Comparison of ENCODE assay signal across 19 cellular contexts in genomic region chr5:59385700-59386099, GRCh38.
A peak's percentile ranks its signal among the peaks of the same experiment; 100 is the strongest.
DNase-seq lines count a peak whose midpoint lies in the region; ATAC-seq and TF ChIP-seq lines count a peak whose summit lies in the region.
"Had no signal": no experiment of that assay in that cellular context is flagged by ENCODE, and none has a peak within 500 bp of the region (broad histone marks: within the 10 kb centered on the region; RNA-seq: fewer than 3 reads in every experiment).

No MANE protein-coding gene starts in this region.

- peak overlapping the region; percentile 3 for H2BK15ac ChIP-seq in mesendoderm (replicated peaks; ENCODE audit: low read depth)

- H3K79me2 ChIP-seq in GM23338 (replicated peaks; ENCODE audit: insufficient read depth): no peaks in the 10 kb centered on the region
- H3K79me2 ChIP-seq in mesendoderm (ENCODE audit: control insufficient read depth, insufficient read depth, low read length): no peaks in the 10 kb centered on the region

- H3K4me1 ChIP-seq in GM23338 (ENCODE audit: insufficient read depth) (no peaks in the 10 kb centered on the region), mesendoderm (ENCODE audit: control insufficient read depth, low read depth, low read length) (no peaks in the 10 kb centered on the region), upper lobe of right lung (no peaks in the 10 kb centered on the region)

- no peak overlapping the region for H3K27ac Mint-ChIP-seq in GM23338
- H3K27ac Mint-ChIP-seq: CD4-positive, alpha-beta T cell had no signal

- H3K27me3 ChIP-seq in GM23338 (ENCODE audit: insufficient read depth): no peaks in the 10 kb centered on the region
- H3K27me3 ChIP-seq in mesendoderm (ENCODE audit: insufficient read depth, low read length, poor library complexity): no peaks in the 10 kb centered on the region
- H3K27me3 ChIP-seq in upper lobe of right lung: no peaks in the 10 kb centered on the region

- H3K4me1 Mint-ChIP-seq in GM23338: peaks cover 11% of the 10 kb centered on the region; the same call in 2 of the 3 replicates

- no CpG with 5 or more reads among the region's 2 CpGs for WGBS in mesendoderm (ENCODE audit: extremely low coverage, insufficient coverage, low lambda C conversion rate)

- H3K27ac ChIP-seq in GM23338 (ENCODE audit: low read depth): no peak overlapping the region
- H3K27ac ChIP-seq in VCaP: peak overlapping the region; percentile 40; the same call in 1 of the 2 replicates
- no peak overlapping the region for H3K27ac ChIP-seq in mesendoderm (ENCODE audit: low read depth, low read length)
- H3K27ac ChIP-seq in upper lobe of right lung: no peak overlapping the region
- H3K27ac ChIP-seq: C4-2B had no signal

- no peak overlapping the region for H4K8ac ChIP-seq in mesendoderm (ENCODE audit: low read depth, low read length)

- H3K79me1 ChIP-seq in mesendoderm (ENCODE audit: low read length): no peaks in the 10 kb centered on the region

- no peak overlapping the region for H3K56ac ChIP-seq in mesendoderm (ENCODE audit: low read length)

- H2BK5ac ChIP-seq in mesendoderm (ENCODE audit: low read length): no peak overlapping the region

- H4K20me1 ChIP-seq in GM23338 (replicated peaks; ENCODE audit: insufficient read depth): no peaks in the 10 kb centered on the region

- H3K9me3 Mint-ChIP-seq in GM23338: no peaks in the 10 kb centered on the region
- H3K9me3 Mint-ChIP-seq: CD4-positive, alpha-beta T cell; H9 had no signal

- ATAC-seq in GM23338: no peak
- ATAC-seq in upper lobe of right lung: no peak
- no peak for ATAC-seq in GM19023 (IDR thresholded peaks at IDR 0.05; ENCODE audit: unreplicated experiment)
- ATAC-seq: HepG2 had no signal

- intact Hi-C loops in upper lobe of right lung (cut with DNase I): no loop called here

- H3K23ac ChIP-seq in mesendoderm (ENCODE audit: low read length): no peak overlapping the region

- H2BK120ac ChIP-seq in mesendoderm (ENCODE audit: low read depth, low read length): no peak overlapping the region

- H3K36me3 Mint-ChIP-seq in GM23338 (ENCODE audit: low read depth): no peaks in the 10 kb centered on the region

- H3K9ac ChIP-seq in mesendoderm (ENCODE audit: low read length): no peak overlapping the region

- no peak overlapping the region for H3K4me2 ChIP-seq in GM23338
- H3K4me2 ChIP-seq in mesendoderm (ENCODE audit: low read length): no peak overlapping the region

- DNase-seq in GM23338 (ENCODE audit: low spot score) (peak; percentile 9), choroid plexus epithelial cell (ENCODE audit: low read depth) (peak; percentile 86), mesendoderm (peak; percentile 83), upper lobe of right lung (no peak), NCI-H524 (lab: John Stamatoyannopoulos, UW) (no peak), DMS53 (lab: John Stamatoyannopoulos, UW) (no peak)
- DNase-seq: AML-193; Caco-2; CD4-positive, alpha-beta T cell; DMS153; DMS79 treated with DMSO at 0.1 percent for 48 hours; GF-D8; GOT3; H9; KG1 had no signal

- no peaks in the 10 kb centered on the region for H3K36me3 ChIP-seq in GM23338 (ENCODE audit: insufficient read depth)
- H3K36me3 ChIP-seq in mesendoderm (ENCODE audit: control insufficient read depth, insufficient read depth, low read length): no peaks in the 10 kb centered on the region
- H3K36me3 ChIP-seq in upper lobe of right lung: no peaks in the 10 kb centered on the region

- peak overlapping the region; percentile 18 for H3K18ac ChIP-seq in mesendoderm (ENCODE audit: low read length)

- H4K5ac ChIP-seq in mesendoderm (ENCODE audit: low read length): no peak overlapping the region

- H2AFZ ChIP-seq in GM23338: no peak overlapping the region

- H3K4ac ChIP-seq in mesendoderm (ENCODE audit: low read depth, low read length): no peak overlapping the region

- no peak for TF ChIP-seq CTCF in GM23338 (conservative IDR thresholded peaks at IDR 0.05; ENCODE audit: low read depth in 2 of 2)
- no peak for TF ChIP-seq CTCF in VCaP (conservative IDR thresholded peaks at IDR 0.05)
- no peak for TF ChIP-seq CTCF in choroid plexus epithelial cell (conservative IDR thresholded peaks at IDR 0.05; ENCODE audit: low read depth, low read length)
- no peak for TF ChIP-seq CTCF in upper lobe of right lung (IDR thresholded peaks at IDR 0.05)

- no peaks in the 10 kb centered on the region for H3K9me2 ChIP-seq in GM23338 (ENCODE audit: insufficient read depth)

- H3F3A ChIP-seq in GM23338 (replicated peaks; ENCODE audit: low read depth): no peaks in the 10 kb centered on the region

- H2AK5ac ChIP-seq in mesendoderm (ENCODE audit: low read length): no peak overlapping the region

- H3K4me3 ChIP-seq in GM23338: no peak overlapping the region
- no peak overlapping the region for H3K4me3 ChIP-seq in choroid plexus epithelial cell (ENCODE audit: low read depth, low read length)
- no peak overlapping the region for H3K4me3 ChIP-seq in mesendoderm (ENCODE audit: low read length)
- no peak overlapping the region for H3K4me3 ChIP-seq in upper lobe of right lung

- H3K4me3 Mint-ChIP-seq in GM23338: no peak overlapping the region
- H3K4me3 Mint-ChIP-seq: CD4-positive, alpha-beta T cell; H9 had no signal

- peaks cover 3% of the 10 kb centered on the region for H3K27me3 Mint-ChIP-seq in GM23338 (ENCODE audit: insufficient read depth, low read depth, poor library complexity)

- H3K9me3 ChIP-seq in upper lobe of right lung: no peaks in the 10 kb centered on the region
- H3K9me3 ChIP-seq: Caco-2 had no signal

TF ChIP-seq in GM23338, 12 proteins besides CTCF, POLR2A, EP300 and RAD21 (continues in another document):
- TF ChIP-seq, protein P1, sequence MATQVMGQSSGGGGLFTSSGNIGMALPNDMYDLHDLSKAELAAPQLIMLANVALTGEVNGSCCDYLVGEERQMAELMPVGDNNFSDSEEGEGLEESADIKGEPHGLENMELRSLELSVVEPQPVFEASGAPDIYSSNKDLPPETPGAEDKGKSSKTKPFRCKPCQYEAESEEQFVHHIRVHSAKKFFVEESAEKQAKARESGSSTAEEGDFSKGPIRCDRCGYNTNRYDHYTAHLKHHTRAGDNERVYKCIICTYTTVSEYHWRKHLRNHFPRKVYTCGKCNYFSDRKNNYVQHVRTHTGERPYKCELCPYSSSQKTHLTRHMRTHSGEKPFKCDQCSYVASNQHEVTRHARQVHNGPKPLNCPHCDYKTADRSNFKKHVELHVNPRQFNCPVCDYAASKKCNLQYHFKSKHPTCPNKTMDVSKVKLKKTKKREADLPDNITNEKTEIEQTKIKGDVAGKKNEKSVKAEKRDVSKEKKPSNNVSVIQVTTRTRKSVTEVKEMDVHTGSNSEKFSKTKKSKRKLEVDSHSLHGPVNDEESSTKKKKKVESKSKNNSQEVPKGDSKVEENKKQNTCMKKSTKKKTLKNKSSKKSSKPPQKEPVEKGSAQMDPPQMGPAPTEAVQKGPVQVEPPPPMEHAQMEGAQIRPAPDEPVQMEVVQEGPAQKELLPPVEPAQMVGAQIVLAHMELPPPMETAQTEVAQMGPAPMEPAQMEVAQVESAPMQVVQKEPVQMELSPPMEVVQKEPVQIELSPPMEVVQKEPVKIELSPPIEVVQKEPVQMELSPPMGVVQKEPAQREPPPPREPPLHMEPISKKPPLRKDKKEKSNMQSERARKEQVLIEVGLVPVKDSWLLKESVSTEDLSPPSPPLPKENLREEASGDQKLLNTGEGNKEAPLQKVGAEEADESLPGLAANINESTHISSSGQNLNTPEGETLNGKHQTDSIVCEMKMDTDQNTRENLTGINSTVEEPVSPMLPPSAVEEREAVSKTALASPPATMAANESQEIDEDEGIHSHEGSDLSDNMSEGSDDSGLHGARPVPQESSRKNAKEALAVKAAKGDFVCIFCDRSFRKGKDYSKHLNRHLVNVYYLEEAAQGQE (IDR thresholded peaks at IDR 0.05; ENCODE audit: unreplicated experiment): no peak
- no peak for TF ChIP-seq JUNB (IDR thresholded peaks at IDR 0.05; ENCODE audit: unreplicated experiment)
- TF ChIP-seq NANOG (IDR thresholded peaks at IDR 0.05; ENCODE audit: borderline replicate concordance): no peak
- no peak for TF ChIP-seq ZNF114 (CRISPR knock-in tag; IDR thresholded peaks at IDR 0.05)
- TF ChIP-seq, protein P2, sequence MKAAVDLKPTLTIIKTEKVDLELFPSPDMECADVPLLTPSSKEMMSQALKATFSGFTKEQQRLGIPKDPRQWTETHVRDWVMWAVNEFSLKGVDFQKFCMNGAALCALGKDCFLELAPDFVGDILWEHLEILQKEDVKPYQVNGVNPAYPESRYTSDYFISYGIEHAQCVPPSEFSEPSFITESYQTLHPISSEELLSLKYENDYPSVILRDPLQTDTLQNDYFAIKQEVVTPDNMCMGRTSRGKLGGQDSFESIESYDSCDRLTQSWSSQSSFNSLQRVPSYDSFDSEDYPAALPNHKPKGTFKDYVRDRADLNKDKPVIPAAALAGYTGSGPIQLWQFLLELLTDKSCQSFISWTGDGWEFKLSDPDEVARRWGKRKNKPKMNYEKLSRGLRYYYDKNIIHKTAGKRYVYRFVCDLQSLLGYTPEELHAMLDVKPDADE (IDR thresholded peaks at IDR 0.05): no peak
- TF ChIP-seq EZH2phosphoT487 (IDR thresholded peaks at IDR 0.05; ENCODE audit: unreplicated experiment): no peak
- TF ChIP-seq CREB1 (CRISPR knock-in tag; IDR thresholded peaks at IDR 0.05; ENCODE audit: low read depth): no peak
- TF ChIP-seq STAT1 (IDR thresholded peaks at IDR 0.05; ENCODE audit: unreplicated experiment): no peak
- TF ChIP-seq POLR2AphosphoS5 (IDR thresholded peaks at IDR 0.05; ENCODE audit: low read depth): no peak

Comparison
In these comparisons a context has a peak if more than half of its experiments do, and no peak if none do; other contexts are left out.
1. DNase-seq: peak in GM23338 (single experiment), choroid plexus epithelial cell (single experiment) and mesendoderm (single experiment); none in upper lobe of right lung (single experiment), NCI-H524 (0 of 2) and DMS53 (single experiment).